14 cellular contexts compared by ENCODE assay signal in the genomic region with DNA sequence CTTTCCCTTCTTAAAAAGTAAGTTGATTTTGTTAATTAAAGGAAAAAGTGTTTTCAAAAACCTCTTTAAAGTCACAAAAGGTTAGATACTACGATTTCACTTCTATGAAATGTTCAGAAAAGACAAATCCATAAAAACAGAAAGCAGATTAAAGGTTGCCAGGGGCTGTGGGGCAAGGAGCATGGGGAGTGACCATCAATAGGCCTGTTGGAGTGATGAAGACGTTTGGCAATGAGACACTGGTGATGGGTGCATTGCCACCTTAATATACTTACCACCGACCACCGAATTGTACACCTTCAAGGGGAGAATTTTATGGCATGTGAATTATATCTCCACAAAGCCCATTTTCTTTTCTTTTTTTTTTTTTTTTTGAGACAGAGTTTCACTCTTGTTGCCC. TPM values are rescaled to one million over a fixed set of nuclear protein-coding genes. Genes with fewer than 3 reads are reported as not detected.
DNase-seq lines count a peak whose midpoint lies in the region; ATAC-seq and TF ChIP-seq lines count a peak whose summit lies in the region.
"Had no signal": no experiment of that assay in that cellular context is flagged by ENCODE, and none has a peak within 500 bp of the region (broad histone marks: within the 10 kb centered on the region; RNA-seq: fewer than 3 reads in every experiment).

No MANE protein-coding gene starts in this region.

- H3K9ac ChIP-seq in mesenchymal stem cell (ENCODE audit: low read length): no peak overlapping the region

- ATAC-seq in GM21619 (IDR thresholded peaks at IDR 0.05; ENCODE audit: unreplicated experiment): no peak
- ATAC-seq in HG03442 (IDR thresholded peaks at IDR 0.05; ENCODE audit: unreplicated experiment): no peak
- ATAC-seq: HCT116, K562, PC-3 had no signal

- H3K4me3 ChIP-seq in mesenchymal stem cell (ENCODE audit: insufficient read depth in 1 of 2, low read depth in 1 of 2, low read length in 2 of 2) (no peak overlapping the region), thyroid gland (replicated peaks in 1 of 3) (no peak overlapping the region)
- H3K4me3 ChIP-seq: K562 had no signal

- no peak overlapping the region for H4K8ac ChIP-seq in mesenchymal stem cell (ENCODE audit: low read length)

- 94% methylated on average over 3 of the region's 4 CpGs for WGBS in mesenchymal stem cell
- 84 to 87% methylated on average over 4 of the region's 4 CpGs for WGBS in thyroid gland, 2 donors

- H3K36me3 ChIP-seq in mesenchymal stem cell (ENCODE audit: control insufficient read depth in 1 of 2, insufficient read depth in 2 of 2, low read depth in 1 of 2, low read length in 2 of 2) (peaks cover 14 to 69% of the 10 kb centered on the region in 2 experiments), thyroid gland (peaks cover 15 to 16% of the 10 kb centered on the region in 2 donors)

- H4K91ac ChIP-seq in mesenchymal stem cell (ENCODE audit: low read length): no peak overlapping the region

- H3K18ac ChIP-seq in mesenchymal stem cell (ENCODE audit: low read depth in 1 of 2, low read length in 2 of 2): no peak overlapping the region

- CTCF ChIA-PET in Calu3 (lab: Charles Lee): interaction anchor here (0.6 to 2.4 kb wide), 6 partner anchors 11 to 250 kb away, joined by 3 to 8 read pairs (median 4); no protein-coding TSS in a partner anchor

- no peak overlapping the region for H2AK5ac ChIP-seq in mesenchymal stem cell (ENCODE audit: low read length, severe bottlenecking)

- no peak overlapping the region for H2AFZ ChIP-seq in mesenchymal stem cell (ENCODE audit: low read depth, low read length)

- TF ChIP-seq POLR2A in thyroid gland (IDR thresholded peaks at IDR 0.05): no peak

- H3K9me3 ChIP-seq in mesenchymal stem cell (ENCODE audit: control insufficient read depth, low read length) (no peaks in the 10 kb centered on the region), thyroid gland (no peaks in the 10 kb centered on the region)

- no peak overlapping the region for H3K4me3 Mint-ChIP-seq in Calu3 (ENCODE audit: low read depth, unreplicated experiment)
- no peak overlapping the region for H3K4me3 Mint-ChIP-seq in chondrocyte (ENCODE audit: unreplicated experiment)

- no peak overlapping the region for H2BK15ac ChIP-seq in mesenchymal stem cell (ENCODE audit: low read depth, poor library complexity, severe bottlenecking)

- no peak overlapping the region for H2BK5ac ChIP-seq in mesenchymal stem cell (ENCODE audit: low read depth, low read length, poor library complexity, severe bottlenecking)

- peaks cover 25% of the 10 kb centered on the region for H3K36me3 Mint-ChIP-seq in Calu3 (ENCODE audit: insufficient read depth, unreplicated experiment)
- H3K36me3 Mint-ChIP-seq in chondrocyte (ENCODE audit: low read depth): peaks cover 28% of the 10 kb centered on the region

- peaks cover 22% of the 10 kb centered on the region for H3K79me1 ChIP-seq in mesenchymal stem cell (replicated peaks; ENCODE audit: low read length, poor library complexity, severe bottlenecking)

- TF ChIP-seq CTCF in Calu3 (IDR thresholded peaks at IDR 0.05; ENCODE audit: unreplicated experiment) (no peak), chondrocyte (IDR thresholded peaks at IDR 0.05) (no peak), thyroid gland (IDR thresholded peaks at IDR 0.05) (no peak)

- DNase-seq in Calu3: no peak
- no peak for DNase-seq in chondrocyte (ENCODE audit: low spot score)
- DNase-seq in mesenchymal stem cell: no peak
- no peak for DNase-seq in thyroid gland
- no peak for DNase-seq in NCI-H1048 (lab: John Stamatoyannopoulos, UW)
- DNase-seq: NCI-H1417, NCI-H1930, NCI-H510A, NCI-H82, PC-3 had no signal

- no peak overlapping the region for H2BK12ac ChIP-seq in mesenchymal stem cell (ENCODE audit: low read length in 2 of 2)

- BruUV-seq in Calu3 (replicated peaks; lab: Mats Ljungman, UMichigan): no TSS peak

- H3K27ac Mint-ChIP-seq in Calu3 (ENCODE audit: unreplicated experiment) (peak overlapping the region; percentile 15), chondrocyte (ENCODE audit: unreplicated experiment) (peak overlapping the region; percentile 69)

- H3K9me3 Mint-ChIP-seq in Calu3 (ENCODE audit: low read depth, unreplicated experiment) (no peaks in the 10 kb centered on the region), chondrocyte (ENCODE audit: low read depth) (no peaks in the 10 kb centered on the region)

- intact Hi-C loops in Calu3 (cut with micrococcal nuclease; ENCODE audit: unreplicated experiment): no loop called here
- intact Hi-C loops in thyroid gland (cut with DNase I): no loop called here

- H3K4me1 Mint-ChIP-seq in Calu3 (ENCODE audit: low read depth, unreplicated experiment) (peaks cover 27% of the 10 kb centered on the region), chondrocyte (ENCODE audit: low read depth) (peaks cover 22% of the 10 kb centered on the region)

- no peak overlapping the region for H3K23ac ChIP-seq in mesenchymal stem cell (ENCODE audit: low read length in 2 of 2)

- H3K27me3 ChIP-seq in mesenchymal stem cell (ENCODE audit: control insufficient read depth in 1 of 2, insufficient read depth in 1 of 2, low read length in 2 of 2) (no peaks in the 10 kb centered on the region), thyroid gland (no peaks in the 10 kb centered on the region)

- no peak overlapping the region for H3K4ac ChIP-seq in mesenchymal stem cell (ENCODE audit: low read depth in 1 of 2, low read length in 2 of 2)

- peaks cover 46% of the 10 kb centered on the region for H3K4me1 ChIP-seq in mesenchymal stem cell (ENCODE audit: control insufficient read depth, insufficient read depth, low read depth, low read length)
- peaks cover 17 to 37% of the 10 kb centered on the region in 2 donors for H3K4me1 ChIP-seq in thyroid gland

- H3K4me2 ChIP-seq in mesenchymal stem cell (ENCODE audit: low read length, poor library complexity, severe bottlenecking): no peak overlapping the region

- H3K27me3 Mint-ChIP-seq in Calu3 (ENCODE audit: unreplicated experiment): no peaks in the 10 kb centered on the region
- no peaks in the 10 kb centered on the region for H3K27me3 Mint-ChIP-seq in chondrocyte (ENCODE audit: low read depth)

- peak overlapping the region; percentile 91 for H3K27ac ChIP-seq in mesenchymal stem cell (ENCODE audit: low read length, poor library complexity, severe bottlenecking)
- peak overlapping the region; percentile 37 to 67 (median 63) for H3K27ac ChIP-seq in thyroid gland

- no peak overlapping the region for H3K14ac ChIP-seq in mesenchymal stem cell (ENCODE audit: low read length in 2 of 2)

- H2BK120ac ChIP-seq in mesenchymal stem cell (ENCODE audit: low read depth, low read length): no peak overlapping the region

RNA-seq across cellular contexts. Expression of gene KIFC3, which starts 19.2 kb away (rescaled TPM):
- total RNA-seq in Calu3 (2022) (64.6 and 68.4 TPM in 2 replicates), chondrocyte (74.4 to 135 TPM (median 75.6 TPM) in 3 replicates), thyroid gland (100 to 1,000 TPM in 3 of 4 donors, 10 to 100 TPM in 1; 88.8 to 153 (median 132) TPM)
- 28.1 TPM for polyA plus RNA-seq in mesenchymal stem cell (2013, experiment 1 of 2)
- polyA plus RNA-seq in mesenchymal stem cell (2013, experiment 2 of 2): 25.8 TPM

RNA-seq across cellular contexts. Expression of gene KATNB1, which starts 47.5 kb away (rescaled TPM):
- total RNA-seq in Calu3 (2022) (26.3 and 28.6 TPM in 2 replicates), chondrocyte (14.0 to 20.6 TPM (median 14.7 TPM) in 3 replicates), thyroid gland (10 to 100 TPM; 11.4 to 27.6 (median 26.1) TPM)
- 9.7 TPM for polyA plus RNA-seq in mesenchymal stem cell (2013, experiment 1 of 2)
- polyA plus RNA-seq in mesenchymal stem cell (2013, experiment 2 of 2): 9.8 TPM
